9 cellular contexts compared by ENCODE assay signal in the genomic region with DNA sequence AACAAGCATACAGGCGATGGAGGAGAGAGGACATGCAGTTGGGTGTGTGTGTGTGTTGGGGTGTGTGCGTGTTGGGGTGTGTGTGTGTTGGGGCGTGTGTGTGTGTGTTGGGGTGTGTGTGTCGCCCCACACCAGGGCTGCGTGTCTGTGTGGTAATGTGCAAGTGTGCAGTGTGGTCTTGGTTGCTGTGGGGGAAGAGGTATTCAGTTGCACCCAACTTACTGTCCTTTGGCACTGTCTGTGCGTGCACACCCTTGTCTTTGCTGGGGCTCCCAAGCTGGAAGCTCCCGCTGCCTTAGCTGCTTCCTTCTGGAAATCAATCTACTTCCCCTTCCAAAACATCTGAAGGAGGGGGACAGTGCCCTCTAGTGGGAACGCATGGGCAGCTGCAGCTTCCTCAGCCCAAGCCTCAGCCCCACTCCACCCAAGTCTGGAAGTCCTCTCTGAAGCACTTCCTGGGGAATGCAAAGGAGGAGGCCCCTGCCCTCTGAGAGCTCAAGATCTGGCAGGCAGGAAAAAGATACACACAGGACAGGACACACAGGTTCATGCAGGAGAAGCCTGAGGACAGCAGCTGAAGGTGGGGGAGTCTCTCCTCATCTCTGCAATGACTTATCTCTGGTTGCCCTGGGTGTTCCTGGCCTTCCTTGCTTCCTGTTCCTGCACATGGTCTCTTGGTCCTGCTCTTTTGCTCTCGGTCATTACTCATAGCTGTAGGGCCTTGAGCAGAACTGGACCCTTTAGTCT. TPM values are rescaled to one million over a fixed set of nuclear protein-coding genes. Genes with fewer than 3 reads are reported as not detected.
A peak's percentile ranks its signal among the peaks of the same experiment; 100 is the strongest.
DNase-seq lines count a peak whose midpoint lies in the region; ATAC-seq and TF ChIP-seq lines count a peak whose summit lies in the region.
"Had no signal": no experiment of that assay in that cellular context is flagged by ENCODE, and none has a peak within 500 bp of the region (broad histone marks: within the 10 kb centered on the region; RNA-seq: fewer than 3 reads in every experiment).

No MANE protein-coding gene starts in this region.

- DNase-seq in COR-L47 (lab: John Stamatoyannopoulos, UW) (peak; percentile 71), HuH-7 (ENCODE audit: low spot score) (peak; percentile 85), fibroblast of peridontal ligament (ENCODE audit: extremely low read depth) (peak; percentile 91), neural progenitor cell (ENCODE audit: low spot score) (peak; percentile 86), superior temporal gyrus (ENCODE audit: extremely low spot score) (peak; percentile 88)
- peak; percentile 65 for DNase-seq in activated T-cell treated with anti-CD3 and anti-CD28 coated beads, Interleukin-2, amount 50 U/mL, for 1 hour

- H3K4me3 Mint-ChIP-seq in neural progenitor cell = no peak overlapping the region
- H3K4me3 Mint-ChIP-seq: T-helper 1 cell treated with Interleukin-12 subunit alpha and Interleukin-12 subunit beta and Interleukin-4 antibody, amounts not matched to agents 30 μg/mL and 1 μg/mL, for 36 hours had no signal

- H3K79me2 ChIP-seq in OCI-LY3 (ENCODE audit: low read length) (no peaks in the 10 kb centered on the region), neural progenitor cell (ENCODE audit: low read depth) (no peaks in the 10 kb centered on the region)

- H4K20me1 ChIP-seq in OCI-LY3 (ENCODE audit: insufficient read depth, low read length) (no peaks in the 10 kb centered on the region), neural progenitor cell (ENCODE audit: low read depth) (no peaks in the 10 kb centered on the region)

- no peaks in the 10 kb centered on the region for H3K36me3 Mint-ChIP-seq in neural progenitor cell

- peak overlapping the region; percentile 34; the same call in 1 of the 2 replicates for H3K4me2 ChIP-seq in OCI-LY3 (ENCODE audit: low read length)
- H3K4me2 ChIP-seq in neural progenitor cell = no peak overlapping the region

- H3K4me3 ChIP-seq in OCI-LY3 (ENCODE audit: low read length) = no peak overlapping the region
- H3K4me3 ChIP-seq in neural progenitor cell = no peak overlapping the region

- peak overlapping the region; percentile 44 for H3K27ac Mint-ChIP-seq in neural progenitor cell
- H3K27ac Mint-ChIP-seq: T-helper 1 cell treated with Interleukin-12 subunit alpha and Interleukin-12 subunit beta and Interleukin-4 antibody, amounts not matched to agents 30 μg/mL and 1 μg/mL, for 36 hours had no signal

- H3K9me3 ChIP-seq in OCI-LY3 (ENCODE audit: insufficient read depth, low read length) (no peaks in the 10 kb centered on the region), neural progenitor cell (ENCODE audit: low read depth) (no peaks in the 10 kb centered on the region)

- no peaks in the 10 kb centered on the region for H3F3A ChIP-seq in neural progenitor cell (ENCODE audit: low read depth)

- no peaks in the 10 kb centered on the region for H3K9me3 Mint-ChIP-seq in neural progenitor cell
- H3K9me3 Mint-ChIP-seq: T-helper 1 cell treated with Interleukin-12 subunit alpha and Interleukin-12 subunit beta and Interleukin-4 antibody, amounts not matched to agents 30 μg/mL and 1 μg/mL, for 36 hours had no signal

- no peak overlapping the region for H3K9ac ChIP-seq in OCI-LY3 (ENCODE audit: low read length)
- no peak overlapping the region for H3K9ac ChIP-seq in neural progenitor cell

- H3K4me1 ChIP-seq in OCI-LY3 (ENCODE audit: low read length) (peaks cover 15% of the 10 kb centered on the region; the same call in 1 of the 2 replicates), neural progenitor cell (no peaks in the 10 kb centered on the region)

- no peaks in the 10 kb centered on the region for H3K36me3 ChIP-seq in OCI-LY3 (replicated peaks; ENCODE audit: low read depth, low read length)
- no peaks in the 10 kb centered on the region for H3K36me3 ChIP-seq in neural progenitor cell

- H3K27me3 Mint-ChIP-seq in neural progenitor cell (ENCODE audit: insufficient read depth, low read depth) = peaks cover 2% of the 10 kb centered on the region

- H3K27me3 ChIP-seq in OCI-LY3 (ENCODE audit: low read depth, low read length) (no peaks in the 10 kb centered on the region), neural progenitor cell (no peaks in the 10 kb centered on the region)

- TF ChIP-seq CTCF in OCI-LY3 (IDR thresholded peaks at IDR 0.05; ENCODE audit: low read depth, low read length) = peak; percentile 90
- TF ChIP-seq CTCF in neural progenitor cell (IDR thresholded peaks at IDR 0.05) = peak; percentile 93

- peaks cover 19% of the 10 kb centered on the region for H3K4me1 Mint-ChIP-seq in neural progenitor cell

- H3K27ac ChIP-seq in OCI-LY3 (ENCODE audit: low read length) (no peak overlapping the region), neural progenitor cell (no peak overlapping the region)

- no peak overlapping the region for H2AFZ ChIP-seq in OCI-LY3 (ENCODE audit: low read depth, low read length)
- H2AFZ ChIP-seq in neural progenitor cell (replicated peaks) = no peak overlapping the region

- no peak for ATAC-seq in GM21529 (IDR thresholded peaks at IDR 0.05; ENCODE audit: unreplicated experiment)

RNA-seq across cellular contexts. Expression of gene ASIC1, which starts 13.1 kb away (rescaled TPM):
- 2.5 and 5.6 TPM in 2 replicates for total RNA-seq in neural progenitor cell (ENCODE audit: low replicate concordance)

RNA-seq across cellular contexts. Expression of gene SMARCD1, which starts 14.7 kb away (rescaled TPM):
- total RNA-seq in neural progenitor cell (ENCODE audit: low replicate concordance) = 121 and 209 TPM in 2 replicates

RNA-seq across cellular contexts. Expression of gene GPD1, which starts 33.3 kb away (rescaled TPM):
- 1.4 TPM in 1 of 2 replicates, not detected in the other for total RNA-seq in neural progenitor cell (ENCODE audit: low replicate concordance)

RNA-seq across cellular contexts. Expression of gene COX14, which starts 41.5 kb away (rescaled TPM):
- total RNA-seq in neural progenitor cell (ENCODE audit: low replicate concordance) = 15.3 and 22.7 TPM in 2 replicates

RNA-seq across cellular contexts. Expression of gene RACGAP1, which starts 45.2 kb away (rescaled TPM):
- total RNA-seq in neural progenitor cell (ENCODE audit: low replicate concordance) = 121 and 149 TPM in 2 replicates
